In the genomic region with DNA sequence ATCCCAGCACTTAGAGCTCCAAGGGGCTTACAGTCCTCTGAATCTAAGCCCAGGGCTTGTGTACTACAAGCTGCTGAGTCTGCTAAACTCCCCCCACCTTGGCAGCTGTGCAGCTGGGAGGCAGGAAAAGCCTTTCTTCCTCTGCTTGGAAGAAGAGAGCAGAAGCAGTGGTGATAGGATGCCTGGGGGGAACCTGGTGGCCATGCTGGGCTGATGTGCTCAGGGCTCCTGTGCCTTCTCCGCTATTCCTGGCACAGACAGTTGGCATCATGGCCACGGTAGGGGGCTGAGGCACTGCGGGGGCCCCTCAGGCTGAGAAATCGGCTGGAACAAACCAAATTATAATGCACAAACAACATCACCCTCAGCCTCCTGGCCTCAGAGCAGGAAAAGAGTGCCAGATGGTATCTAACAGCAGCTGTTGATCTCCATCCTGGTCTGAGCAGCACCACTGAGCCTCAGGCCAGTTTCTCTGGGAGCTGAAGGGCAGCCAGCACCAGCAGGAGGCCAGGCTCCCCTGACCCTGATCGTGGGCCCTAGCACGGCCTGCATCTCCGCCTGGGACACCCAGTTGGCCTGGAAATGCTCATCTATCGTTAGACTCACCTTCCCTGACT, we compare ENCODE assay signal across 8 cellular contexts. TPM values are rescaled to one million over a fixed set of nuclear protein-coding genes. Genes with fewer than 3 reads are reported as not detected.
DNase-seq lines count a peak whose midpoint lies in the region; ATAC-seq, FAIRE-seq and TF ChIP-seq lines count a peak whose summit lies in the region.

No MANE protein-coding gene starts in this region.

- no peak for TF ChIP-seq CTCF in D721Med (IDR thresholded peaks at IDR 0.05; ENCODE audit: insufficient read depth, missing control alignments)

- peak; percentile 39 for DNase-seq in D721Med (ENCODE audit: insufficient read length, low spot score)
- peak; percentile 40 for DNase-seq in SK-N-DZ (ENCODE audit: low spot score)
- peak; percentile 82 for DNase-seq in fibroblast of the conjunctiva (ENCODE audit: low read depth)
- peak in 9 of 10 donors; percentile 32 to 92 (median 63) for DNase-seq in posterior cingulate gyrus
- no peak for DNase-seq in activated CD8-positive, alpha-beta memory T cell treated with anti-CD3 and anti-CD28 coated beads, Interleukin-2, amount 50 U/mL, for 48 hours
- DNase-seq in foreskin melanocyte = no peak
- DNase-seq in T-helper 1 cell = no peak

- no peak for ATAC-seq in HG03135 (IDR thresholded peaks at IDR 0.05; ENCODE audit: unreplicated experiment)

- intact Hi-C loops in posterior cingulate gyrus (cut with DNase I) = loop anchor here (2.0 kb wide), 1 partner anchor 80 kb away; no protein-coding TSS in a partner anchor

- FAIRE-seq in D721Med (lab: Jason Lieb, UNC) = no peak

RNA-seq across cellular contexts. Expression of a gene that starts 35.8 kb away (rescaled TPM):
- 17.4 and 17.5 TPM in 2 replicates for polyA plus RNA-seq in SK-N-DZ (2014; cell fraction: cytosol; rRNA removed)
- 6.6 and 9.1 TPM in 2 replicates for polyA plus RNA-seq in SK-N-DZ (2014; cell fraction: nucleus; rRNA removed)

Comparison
In these comparisons a context has a peak if more than half of its experiments do, and no peak if none do; other contexts are left out.
1. DNase-seq: peak in D721Med (single experiment), SK-N-DZ (single experiment), fibroblast of the conjunctiva (single experiment) and posterior cingulate gyrus (9 of 10); none in activated CD8-positive, alpha-beta memory T cell treated with anti-CD3 and anti-CD28 coated beads, Interleukin-2, amount 50 U/mL, for 48 hours (single experiment), foreskin melanocyte (single experiment) and T-helper 1 cell (0 of 5).